ENCODE assay signal across 1 cellular context in the genomic region with DNA sequence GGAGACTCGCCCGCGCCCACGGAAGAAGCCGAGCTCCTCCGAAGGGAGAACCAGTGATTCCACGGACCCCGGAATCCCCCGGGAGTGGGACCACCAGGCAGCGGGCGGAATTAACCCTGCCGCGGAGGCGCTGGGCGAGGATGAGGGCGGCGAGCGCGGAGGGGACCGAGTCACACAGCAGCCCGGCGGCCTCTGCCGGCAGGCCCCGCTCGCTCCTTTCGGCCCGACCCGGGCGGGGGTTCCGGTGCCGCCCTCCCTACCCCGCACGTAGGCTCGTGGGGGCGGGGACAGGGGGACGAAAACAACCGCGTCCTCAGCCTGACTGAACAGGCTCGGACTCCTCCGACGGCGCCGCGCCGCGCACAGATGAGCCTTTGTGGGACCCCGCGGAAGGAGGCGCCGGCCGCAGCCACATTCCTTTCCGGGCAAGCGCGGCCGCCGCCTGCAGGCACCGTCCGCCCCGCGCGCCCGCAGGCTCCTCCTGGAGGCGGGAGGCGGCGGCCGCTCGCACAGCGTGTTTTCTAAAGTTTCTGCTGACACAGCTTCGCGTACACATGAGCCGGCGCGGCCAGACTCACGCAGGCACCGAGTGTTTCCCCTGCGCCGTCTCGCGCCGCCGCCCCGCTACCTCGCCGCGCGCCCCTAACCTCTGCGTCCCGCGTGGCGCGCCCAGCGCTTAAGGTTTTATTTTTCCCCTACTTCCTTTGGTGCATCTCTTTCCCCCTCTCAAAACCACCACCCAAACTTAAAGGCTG.
TF ChIP-seq lines count a peak whose summit lies in the region.

No MANE protein-coding gene starts in this region.

TF ChIP-seq in HepG2, 621 proteins besides CTCF, POLR2A, EP300 and RAD21 (continued from another document and continues in another):
- TF ChIP-seq, protein P1, sequence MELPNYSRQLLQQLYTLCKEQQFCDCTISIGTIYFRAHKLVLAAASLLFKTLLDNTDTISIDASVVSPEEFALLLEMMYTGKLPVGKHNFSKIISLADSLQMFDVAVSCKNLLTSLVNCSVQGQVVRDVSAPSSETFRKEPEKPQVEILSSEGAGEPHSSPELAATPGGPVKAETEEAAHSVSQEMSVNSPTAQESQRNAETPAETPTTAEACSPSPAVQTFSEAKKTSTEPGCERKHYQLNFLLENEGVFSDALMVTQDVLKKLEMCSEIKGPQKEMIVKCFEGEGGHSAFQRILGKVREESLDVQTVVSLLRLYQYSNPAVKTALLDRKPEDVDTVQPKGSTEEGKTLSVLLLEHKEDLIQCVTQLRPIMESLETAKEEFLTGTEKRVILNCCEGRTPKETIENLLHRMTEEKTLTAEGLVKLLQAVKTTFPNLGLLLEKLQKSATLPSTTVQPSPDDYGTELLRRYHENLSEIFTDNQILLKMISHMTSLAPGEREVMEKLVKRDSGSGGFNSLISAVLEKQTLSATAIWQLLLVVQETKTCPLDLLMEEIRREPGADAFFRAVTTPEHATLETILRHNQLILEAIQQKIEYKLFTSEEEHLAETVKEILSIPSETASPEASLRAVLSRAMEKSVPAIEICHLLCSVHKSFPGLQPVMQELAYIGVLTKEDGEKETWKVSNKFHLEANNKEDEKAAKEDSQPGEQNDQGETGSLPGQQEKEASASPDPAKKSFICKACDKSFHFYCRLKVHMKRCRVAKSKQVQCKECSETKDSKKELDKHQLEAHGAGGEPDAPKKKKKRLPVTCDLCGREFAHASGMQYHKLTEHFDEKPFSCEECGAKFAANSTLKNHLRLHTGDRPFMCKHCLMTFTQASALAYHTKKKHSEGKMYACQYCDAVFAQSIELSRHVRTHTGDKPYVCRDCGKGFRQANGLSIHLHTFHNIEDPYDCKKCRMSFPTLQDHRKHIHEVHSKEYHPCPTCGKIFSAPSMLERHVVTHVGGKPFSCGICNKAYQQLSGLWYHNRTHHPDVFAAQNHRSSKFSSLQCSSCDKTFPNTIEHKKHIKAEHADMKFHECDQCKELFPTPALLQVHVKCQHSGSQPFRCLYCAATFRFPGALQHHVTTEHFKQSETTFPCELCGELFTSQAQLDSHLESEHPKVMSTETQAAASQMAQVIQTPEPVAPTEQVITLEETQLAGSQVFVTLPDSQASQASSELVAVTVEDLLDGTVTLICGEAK (IDR thresholded peaks at IDR 0.05): no peak
- TF ChIP-seq, protein P1 (CRISPR knock-in tag; IDR thresholded peaks at IDR 0.05): no peak; the same call in 1 of the 2 replicates
- TF ChIP-seq, protein P2, sequence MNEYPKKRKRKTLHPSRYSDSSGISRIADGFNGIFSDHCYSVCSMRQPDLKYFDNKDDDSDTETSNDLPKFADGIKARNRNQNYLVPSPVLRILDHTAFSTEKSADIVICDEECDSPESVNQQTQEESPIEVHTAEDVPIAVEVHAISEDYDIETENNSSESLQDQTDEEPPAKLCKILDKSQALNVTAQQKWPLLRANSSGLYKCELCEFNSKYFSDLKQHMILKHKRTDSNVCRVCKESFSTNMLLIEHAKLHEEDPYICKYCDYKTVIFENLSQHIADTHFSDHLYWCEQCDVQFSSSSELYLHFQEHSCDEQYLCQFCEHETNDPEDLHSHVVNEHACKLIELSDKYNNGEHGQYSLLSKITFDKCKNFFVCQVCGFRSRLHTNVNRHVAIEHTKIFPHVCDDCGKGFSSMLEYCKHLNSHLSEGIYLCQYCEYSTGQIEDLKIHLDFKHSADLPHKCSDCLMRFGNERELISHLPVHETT (CRISPR knock-in tag; conservative IDR thresholded peaks at IDR 0.05): 0 out of 2 replicates have a peak, but pooled peaks have one; percentile 58
- TF ChIP-seq ZFP36L1 (CRISPR knock-in tag; IDR thresholded peaks at IDR 0.05): no peak
- TF ChIP-seq, protein P3, sequence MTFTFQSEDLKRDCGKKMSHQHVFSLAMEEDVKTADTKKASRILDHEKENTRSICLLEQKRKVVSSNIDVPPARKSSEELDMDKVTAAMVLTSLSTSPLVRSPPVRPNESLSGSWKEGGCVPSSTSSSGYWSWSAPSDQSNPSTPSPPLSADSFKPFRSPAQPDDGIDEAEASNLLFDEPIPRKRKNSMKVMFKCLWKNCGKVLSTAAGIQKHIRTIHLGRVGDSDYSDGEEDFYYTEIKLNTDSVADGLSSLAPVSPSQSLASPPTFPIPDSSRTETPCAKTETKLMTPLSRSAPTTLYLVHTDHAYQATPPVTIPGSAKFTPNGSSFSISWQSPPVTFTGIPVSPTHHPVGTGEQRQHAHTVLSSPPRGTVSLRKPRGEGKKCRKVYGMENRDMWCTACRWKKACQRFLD (CRISPR knock-in tag; IDR thresholded peaks at IDR 0.05; ENCODE audit: borderline replicate concordance): peak; percentile 87; the same call in 1 of the 2 replicates
- TF ChIP-seq, protein P4, sequence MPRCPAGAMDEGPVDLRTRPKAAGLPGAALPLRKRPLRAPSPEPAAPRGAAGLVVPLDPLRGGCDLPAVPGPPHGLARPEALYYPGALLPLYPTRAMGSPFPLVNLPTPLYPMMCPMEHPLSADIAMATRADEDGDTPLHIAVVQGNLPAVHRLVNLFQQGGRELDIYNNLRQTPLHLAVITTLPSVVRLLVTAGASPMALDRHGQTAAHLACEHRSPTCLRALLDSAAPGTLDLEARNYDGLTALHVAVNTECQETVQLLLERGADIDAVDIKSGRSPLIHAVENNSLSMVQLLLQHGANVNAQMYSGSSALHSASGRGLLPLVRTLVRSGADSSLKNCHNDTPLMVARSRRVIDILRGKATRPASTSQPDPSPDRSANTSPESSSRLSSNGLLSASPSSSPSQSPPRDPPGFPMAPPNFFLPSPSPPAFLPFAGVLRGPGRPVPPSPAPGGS (CRISPR knock-in tag; IDR thresholded peaks at IDR 0.05): peak; percentile 98
- no peak for TF ChIP-seq JUNB (CRISPR knock-in tag; IDR thresholded peaks at IDR 0.05; ENCODE audit: borderline replicate concordance)
- TF ChIP-seq ZNF713 (CRISPR knock-in tag; IDR thresholded peaks at IDR 0.05): peak; percentile 26; the same call in 1 of the 2 replicates
- TF ChIP-seq YEATS4 (CRISPR knock-in tag; IDR thresholded peaks at IDR 0.05; ENCODE audit: borderline replicate concordance): peak; percentile 99
- TF ChIP-seq, protein P5, sequence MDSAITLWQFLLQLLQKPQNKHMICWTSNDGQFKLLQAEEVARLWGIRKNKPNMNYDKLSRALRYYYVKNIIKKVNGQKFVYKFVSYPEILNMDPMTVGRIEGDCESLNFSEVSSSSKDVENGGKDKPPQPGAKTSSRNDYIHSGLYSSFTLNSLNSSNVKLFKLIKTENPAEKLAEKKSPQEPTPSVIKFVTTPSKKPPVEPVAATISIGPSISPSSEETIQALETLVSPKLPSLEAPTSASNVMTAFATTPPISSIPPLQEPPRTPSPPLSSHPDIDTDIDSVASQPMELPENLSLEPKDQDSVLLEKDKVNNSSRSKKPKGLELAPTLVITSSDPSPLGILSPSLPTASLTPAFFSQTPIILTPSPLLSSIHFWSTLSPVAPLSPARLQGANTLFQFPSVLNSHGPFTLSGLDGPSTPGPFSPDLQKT (CRISPR knock-in tag; IDR thresholded peaks at IDR 0.05; ENCODE audit: borderline replicate concordance): no peak
- TF ChIP-seq BHLHE40 (IDR thresholded peaks at IDR 0.05; ENCODE audit: low read length): no peak; the same call in 1 of the 2 replicates
- peak; percentile 90 for TF ChIP-seq ZNF780A (CRISPR knock-in tag; IDR thresholded peaks at IDR 0.05)
- no peak for TF ChIP-seq RBAK (CRISPR knock-in tag; IDR thresholded peaks at IDR 0.05)
- TF ChIP-seq, protein P6, sequence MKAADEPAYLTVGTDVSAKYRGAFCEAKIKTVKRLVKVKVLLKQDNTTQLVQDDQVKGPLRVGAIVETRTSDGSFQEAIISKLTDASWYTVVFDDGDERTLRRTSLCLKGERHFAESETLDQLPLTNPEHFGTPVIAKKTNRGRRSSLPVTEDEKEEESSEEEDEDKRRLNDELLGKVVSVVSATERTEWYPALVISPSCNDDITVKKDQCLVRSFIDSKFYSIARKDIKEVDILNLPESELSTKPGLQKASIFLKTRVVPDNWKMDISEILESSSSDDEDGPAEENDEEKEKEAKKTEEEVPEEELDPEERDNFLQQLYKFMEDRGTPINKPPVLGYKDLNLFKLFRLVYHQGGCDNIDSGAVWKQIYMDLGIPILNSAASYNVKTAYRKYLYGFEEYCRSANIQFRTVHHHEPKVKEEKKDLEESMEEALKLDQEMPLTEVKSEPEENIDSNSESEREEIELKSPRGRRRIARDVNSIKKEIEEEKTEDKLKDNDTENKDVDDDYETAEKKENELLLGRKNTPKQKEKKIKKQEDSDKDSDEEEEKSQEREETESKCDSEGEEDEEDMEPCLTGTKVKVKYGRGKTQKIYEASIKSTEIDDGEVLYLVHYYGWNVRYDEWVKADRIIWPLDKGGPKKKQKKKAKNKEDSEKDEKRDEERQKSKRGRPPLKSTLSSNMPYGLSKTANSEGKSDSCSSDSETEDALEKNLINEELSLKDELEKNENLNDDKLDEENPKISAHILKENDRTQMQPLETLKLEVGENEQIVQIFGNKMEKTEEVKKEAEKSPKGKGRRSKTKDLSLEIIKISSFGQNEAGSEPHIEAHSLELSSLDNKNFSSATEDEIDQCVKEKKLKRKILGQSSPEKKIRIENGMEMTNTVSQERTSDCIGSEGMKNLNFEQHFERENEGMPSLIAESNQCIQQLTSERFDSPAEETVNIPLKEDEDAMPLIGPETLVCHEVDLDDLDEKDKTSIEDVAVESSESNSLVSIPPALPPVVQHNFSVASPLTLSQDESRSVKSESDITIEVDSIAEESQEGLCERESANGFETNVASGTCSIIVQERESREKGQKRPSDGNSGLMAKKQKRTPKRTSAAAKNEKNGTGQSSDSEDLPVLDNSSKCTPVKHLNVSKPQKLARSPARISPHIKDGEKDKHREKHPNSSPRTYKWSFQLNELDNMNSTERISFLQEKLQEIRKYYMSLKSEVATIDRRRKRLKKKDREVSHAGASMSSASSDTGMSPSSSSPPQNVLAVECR (CRISPR knock-in tag; IDR thresholded peaks at IDR 0.05; ENCODE audit: borderline replicate concordance): peak; percentile 93; the same call in 1 of the 2 replicates
- no peak for TF ChIP-seq ZNF253 (CRISPR knock-in tag; IDR thresholded peaks at IDR 0.05; ENCODE audit: borderline replicate concordance)
- TF ChIP-seq TOPORS (CRISPR knock-in tag; IDR thresholded peaks at IDR 0.05): peak; percentile 35; the same call in 1 of the 2 replicates
- TF ChIP-seq NR2F6 (IDR thresholded peaks at IDR 0.05): no peak
- TF ChIP-seq NR2F6 (CRISPR knock-in tag; IDR thresholded peaks at IDR 0.05): peak; percentile 20; the same call in 1 of the 2 replicates
- peak; percentile 95 for TF ChIP-seq ZNF747 (CRISPR knock-in tag; IDR thresholded peaks at IDR 0.05; ENCODE audit: borderline replicate concordance)
- peak; percentile 95 for TF ChIP-seq ZNF431 (CRISPR knock-in tag; IDR thresholded peaks at IDR 0.05; ENCODE audit: borderline replicate concordance, low read depth)
- TF ChIP-seq ZFP62 (CRISPR knock-in tag; IDR thresholded peaks at IDR 0.05): no peak
- peak; percentile 98 for TF ChIP-seq AGO2 (optimal IDR thresholded peaks at IDR 0.05; ENCODE audit: low read depth, low read length)
- TF ChIP-seq HMGA1 (CRISPR knock-in tag; conservative IDR thresholded peaks at IDR 0.05): no peak
- TF ChIP-seq, protein P7, sequence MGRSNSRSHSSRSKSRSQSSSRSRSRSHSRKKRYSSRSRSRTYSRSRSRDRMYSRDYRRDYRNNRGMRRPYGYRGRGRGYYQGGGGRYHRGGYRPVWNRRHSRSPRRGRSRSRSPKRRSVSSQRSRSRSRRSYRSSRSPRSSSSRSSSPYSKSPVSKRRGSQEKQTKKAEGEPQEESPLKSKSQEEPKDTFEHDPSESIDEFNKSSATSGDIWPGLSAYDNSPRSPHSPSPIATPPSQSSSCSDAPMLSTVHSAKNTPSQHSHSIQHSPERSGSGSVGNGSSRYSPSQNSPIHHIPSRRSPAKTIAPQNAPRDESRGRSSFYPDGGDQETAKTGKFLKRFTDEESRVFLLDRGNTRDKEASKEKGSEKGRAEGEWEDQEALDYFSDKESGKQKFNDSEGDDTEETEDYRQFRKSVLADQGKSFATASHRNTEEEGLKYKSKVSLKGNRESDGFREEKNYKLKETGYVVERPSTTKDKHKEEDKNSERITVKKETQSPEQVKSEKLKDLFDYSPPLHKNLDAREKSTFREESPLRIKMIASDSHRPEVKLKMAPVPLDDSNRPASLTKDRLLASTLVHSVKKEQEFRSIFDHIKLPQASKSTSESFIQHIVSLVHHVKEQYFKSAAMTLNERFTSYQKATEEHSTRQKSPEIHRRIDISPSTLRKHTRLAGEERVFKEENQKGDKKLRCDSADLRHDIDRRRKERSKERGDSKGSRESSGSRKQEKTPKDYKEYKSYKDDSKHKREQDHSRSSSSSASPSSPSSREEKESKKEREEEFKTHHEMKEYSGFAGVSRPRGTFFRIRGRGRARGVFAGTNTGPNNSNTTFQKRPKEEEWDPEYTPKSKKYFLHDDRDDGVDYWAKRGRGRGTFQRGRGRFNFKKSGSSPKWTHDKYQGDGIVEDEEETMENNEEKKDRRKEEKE (IDR thresholded peaks at IDR 0.05): no peak
- TF ChIP-seq CENPT (CRISPR knock-in tag; IDR thresholded peaks at IDR 0.05; ENCODE audit: low read depth): 0 out of 2 replicates have a peak, but pooled peaks have one; percentile 21
- no peak for TF ChIP-seq KDM1A (CRISPR knock-in tag; IDR thresholded peaks at IDR 0.05)
- TF ChIP-seq ETV6 (CRISPR knock-in tag; conservative IDR thresholded peaks at IDR 0.05): no peak; the same call in 1 of the 2 replicates
- TF ChIP-seq ZNF598 (CRISPR knock-in tag; IDR thresholded peaks at IDR 0.05; ENCODE audit: borderline replicate concordance): peak; percentile 91; the same call in 1 of the 2 replicates
- 0 out of 2 replicates have a peak, but pooled peaks have one; percentile 46 for TF ChIP-seq ZBTB7A (CRISPR knock-in tag; IDR thresholded peaks at IDR 0.05)
- 0 out of 2 replicates have a peak, but pooled peaks have one; percentile 67 for TF ChIP-seq RFXANK (CRISPR knock-in tag; IDR thresholded peaks at IDR 0.05)
- TF ChIP-seq ZNF883 (CRISPR knock-in tag; IDR thresholded peaks at IDR 0.05; ENCODE audit: not compliant biosample characterization): peak; percentile 70
- no peak for TF ChIP-seq ZNF354B (CRISPR knock-in tag; IDR thresholded peaks at IDR 0.05)
- TF ChIP-seq SKI (IDR thresholded peaks at IDR 0.05; ENCODE audit: partially characterized antibody): peak; percentile 80
- peak; percentile 79 for TF ChIP-seq ZNF12 (CRISPR knock-in tag; IDR thresholded peaks at IDR 0.05)
